17 cellular contexts compared by ENCODE assay signal in genomic region chr9:5447337-5447736, GRCh38. TPM values are rescaled to one million over a fixed set of nuclear protein-coding genes. Genes with fewer than 3 reads are reported as not detected.
A peak's percentile ranks its signal among the peaks of the same experiment; 100 is the strongest.
DNase-seq lines count a peak whose midpoint lies in the region; ATAC-seq and TF ChIP-seq lines count a peak whose summit lies in the region.
"Had no signal": no experiment of that assay in that cellular context is flagged by ENCODE, and none has a peak within 500 bp of the region (broad histone marks: within the 10 kb centered on the region; RNA-seq: fewer than 3 reads in every experiment).

No MANE protein-coding gene starts in this region.

- H3K36me3 ChIP-seq in osteoblast (ENCODE audit: insufficient read depth, low read length), result no peaks in the 10 kb centered on the region
- H3K36me3 ChIP-seq: gastroesophageal sphincter, pancreas, thyroid gland had no signal

- H3K4me2 ChIP-seq in osteoblast (ENCODE audit: insufficient read depth, low read length), result no peak overlapping the region

- H3K27ac Mint-ChIP-seq in natural killer cell treated with Interleukin-12 subunit alpha and Interleukin-12 subunit beta and Interleukin-15 and Interleukin-18, amount 100 ng/mL, for 72 hours, result peak overlapping the region; percentile 96 to 100
- H3K27ac Mint-ChIP-seq in natural killer cell, result peak overlapping the region in 1 of 2 donors; percentile 12
- peak overlapping the region; percentile 47 for H3K27ac Mint-ChIP-seq in activated naive CD8-positive, alpha-beta T cell treated with anti-CD3 and anti-CD28 coated beads, Interleukin-2, amount 10 ng/mL, durations not matched to agents 7 days and 5 days
- H3K27ac Mint-ChIP-seq: memory B cell had no signal

- peak in 1 of 2 donors; percentile 28 for ATAC-seq in natural killer cell treated with Interleukin-12 subunit alpha and Interleukin-12 subunit beta and Interleukin-15 and Interleukin-18, amount 100 ng/mL, for 72 hours
- ATAC-seq in natural killer cell, result no peak
- no peak for ATAC-seq in activated naive CD8-positive, alpha-beta T cell treated with anti-CD3 and anti-CD28 coated beads, Interleukin-2, amount 10 ng/mL, durations not matched to agents 7 days and 5 days (ENCODE audit: low read depth)
- ATAC-seq: gastroesophageal sphincter; pancreas; sciatic nerve; stimulated activated memory B cell treated with anti-CD40 and anti-IgM and Interleukin-4, amounts not matched to agents 10 μg/mL and 1 μg/mL and 100 μg/mL, for 72 hours had no signal

- H3K27me3 ChIP-seq in osteoblast (ENCODE audit: insufficient read depth, low read length), result no peaks in the 10 kb centered on the region
- H3K27me3 ChIP-seq: gastroesophageal sphincter, pancreas, thyroid gland had no signal

- H3K9me3 Mint-ChIP-seq in natural killer cell treated with Interleukin-12 subunit alpha and Interleukin-12 subunit beta and Interleukin-15 and Interleukin-18, amount 100 ng/mL, for 72 hours, result peaks cover 3% of the 10 kb centered on the region
- no peaks in the 10 kb centered on the region for H3K9me3 Mint-ChIP-seq in natural killer cell
- H3K9me3 Mint-ChIP-seq in activated naive CD8-positive, alpha-beta T cell treated with anti-CD3 and anti-CD28 coated beads, Interleukin-2, amount 10 ng/mL, durations not matched to agents 7 days and 5 days, result no peaks in the 10 kb centered on the region
- H3K9me3 Mint-ChIP-seq: memory B cell; naive B cell; stimulated activated memory B cell treated with anti-CD40 and anti-IgM and Interleukin-4, amounts not matched to agents 10 μg/mL and 1 μg/mL and 100 μg/mL, for 72 hours had no signal

- peaks cover 63 to 66% of the 10 kb centered on the region in 2 donors for H3K4me1 Mint-ChIP-seq in natural killer cell treated with Interleukin-12 subunit alpha and Interleukin-12 subunit beta and Interleukin-15 and Interleukin-18, amount 100 ng/mL, for 72 hours (ENCODE audit: low read depth in 2 of 2)
- H3K4me1 Mint-ChIP-seq in natural killer cell, result peaks cover 27 to 32% of the 10 kb centered on the region in 2 donors
- peaks cover 42% of the 10 kb centered on the region for H3K4me1 Mint-ChIP-seq in activated naive CD8-positive, alpha-beta T cell treated with anti-CD3 and anti-CD28 coated beads, Interleukin-2, amount 10 ng/mL, durations not matched to agents 7 days and 5 days

- H3K36me3 Mint-ChIP-seq in natural killer cell treated with Interleukin-12 subunit alpha and Interleukin-12 subunit beta and Interleukin-15 and Interleukin-18, amount 100 ng/mL, for 72 hours, result peaks cover 11% of the 10 kb centered on the region
- H3K36me3 Mint-ChIP-seq in natural killer cell, result no peaks in the 10 kb centered on the region
- H3K36me3 Mint-ChIP-seq in activated naive CD8-positive, alpha-beta T cell treated with anti-CD3 and anti-CD28 coated beads, Interleukin-2, amount 10 ng/mL, durations not matched to agents 7 days and 5 days, result no peaks in the 10 kb centered on the region
- H3K36me3 Mint-ChIP-seq: memory B cell, naive B cell had no signal

- H3K27ac ChIP-seq in osteoblast (ENCODE audit: low read depth, low read length), result no peak overlapping the region
- H3K27ac ChIP-seq: gastroesophageal sphincter, pancreas, thyroid gland had no signal

- TF ChIP-seq POLR2A in erythroblast (IDR thresholded peaks at IDR 0.05; ENCODE audit: low read length), result no peak

- peaks cover 21% of the 10 kb centered on the region for H3K4me1 ChIP-seq in osteoblast (ENCODE audit: insufficient read depth, low read length)

- H3K4me3 ChIP-seq in osteoblast (ENCODE audit: insufficient read depth, low read length), result no peak overlapping the region
- H3K4me3 ChIP-seq: gastroesophageal sphincter, pancreas, thyroid gland had no signal

- H3K9me3 ChIP-seq in osteoblast (ENCODE audit: low read depth, low read length), result no peaks in the 10 kb centered on the region
- H3K9me3 ChIP-seq: gastroesophageal sphincter, thyroid gland had no signal

- H2AFZ ChIP-seq in osteoblast (ENCODE audit: low read length), result no peak overlapping the region

- no peak for TF ChIP-seq CTCF in natural killer cell (IDR thresholded peaks at IDR 0.05)
- no peak for TF ChIP-seq CTCF in osteoblast (IDR thresholded peaks at IDR 0.05; ENCODE audit: extremely low read depth, low read depth, low read length)

- no peaks in the 10 kb centered on the region for H4K20me1 ChIP-seq in osteoblast (ENCODE audit: insufficient read depth, low read length)

- no peaks in the 10 kb centered on the region for H3K27me3 Mint-ChIP-seq in natural killer cell treated with Interleukin-12 subunit alpha and Interleukin-12 subunit beta and Interleukin-15 and Interleukin-18, amount 100 ng/mL, for 72 hours
- peaks cover 0 to 4% of the 10 kb centered on the region in 2 donors for H3K27me3 Mint-ChIP-seq in natural killer cell (ENCODE audit: low read depth in 2 of 2)
- no peaks in the 10 kb centered on the region for H3K27me3 Mint-ChIP-seq in activated naive CD8-positive, alpha-beta T cell treated with anti-CD3 and anti-CD28 coated beads, Interleukin-2, amount 10 ng/mL, durations not matched to agents 7 days and 5 days
- H3K27me3 Mint-ChIP-seq: memory B cell; naive B cell; stimulated activated memory B cell treated with anti-CD40 and anti-IgM and Interleukin-4, amounts not matched to agents 10 μg/mL and 1 μg/mL and 100 μg/mL, for 72 hours had no signal

- POLR2A ChIA-PET in activated naive CD8-positive, alpha-beta T cell treated with anti-CD3 and anti-CD28 coated beads, Interleukin-2, amount 10 ng/mL, durations not matched to agents 7 days and 5 days (lab: Charles Lee), result no interaction called here

- H3K79me2 ChIP-seq in osteoblast (ENCODE audit: insufficient read depth, low read length), result peaks cover 14% of the 10 kb centered on the region

- no peak for DNase-seq in natural killer cell treated with Interleukin-12 subunit alpha and Interleukin-12 subunit beta and Interleukin-15 and Interleukin-18, amount 100 ng/mL, for 72 hours (ENCODE audit: low spot score)
- DNase-seq in natural killer cell (no peak), RKO (ENCODE audit: low spot score) (peak; percentile 45), erythroblast (lab: John Stamatoyannopoulos, UW) (no peak), cerebellar cortex (ENCODE audit: low spot score) (no peak), osteoblast (ENCODE audit: insufficient read length, low spot score, missing footprints) (no peak)
- DNase-seq in activated naive CD8-positive, alpha-beta T cell treated with anti-CD3 and anti-CD28 coated beads, Interleukin-2, amount 10 ng/mL, durations not matched to agents 7 days and 5 days, result no peak
- DNase-seq: naive B cell, NCI-H1048, NCI-H2029 treated with DMSO at 0.1 percent for 48 hours, NCI-H446 treated with DMSO at 0.1 percent for 48 hours, pancreas, thyroid gland had no signal

- intact Hi-C loops in natural killer cell (cut with micrococcal nuclease), result no loop called here

- peak overlapping the region; percentile 71 for H3K4me3 Mint-ChIP-seq in natural killer cell treated with Interleukin-12 subunit alpha and Interleukin-12 subunit beta and Interleukin-15 and Interleukin-18, amount 100 ng/mL, for 72 hours
- H3K4me3 Mint-ChIP-seq in natural killer cell, result no peak overlapping the region
- peak overlapping the region; percentile 1 for H3K4me3 Mint-ChIP-seq in activated naive CD8-positive, alpha-beta T cell treated with anti-CD3 and anti-CD28 coated beads, Interleukin-2, amount 10 ng/mL, durations not matched to agents 7 days and 5 days
- H3K4me3 Mint-ChIP-seq: memory B cell; stimulated activated memory B cell treated with anti-CD40 and anti-IgM and Interleukin-4, amounts not matched to agents 10 μg/mL and 1 μg/mL and 100 μg/mL, for 72 hours had no signal

RNA-seq across cellular contexts. Expression of gene CD274, which starts 3.0 kb away (rescaled TPM):
- 100 to 1,000 TPM in 1 of 2 donors, 10 to 100 TPM in 1; 97.1 to 242 TPM for total RNA-seq in natural killer cell treated with Interleukin-12 subunit alpha and Interleukin-12 subunit beta and Interleukin-15 and Interleukin-18, amount 100 ng/mL, for 72 hours
- total RNA-seq in natural killer cell (1 to 10 TPM; 4.9 to 7.2 (median 6.0) TPM), osteoblast (0.72 and 1.5 TPM in 2 replicates)
- total RNA-seq in activated naive CD8-positive, alpha-beta T cell treated with anti-CD3 and anti-CD28 coated beads, Interleukin-2, amount 10 ng/mL, durations not matched to agents 7 days and 5 days, result 1 to 10 TPM; 6.8 to 9.8 TPM

RNA-seq across cellular contexts. Expression of gene PLGRKT, which starts 9.6 kb away (rescaled TPM):
- 10 to 100 TPM; 30.7 to 47.4 TPM for total RNA-seq in natural killer cell treated with Interleukin-12 subunit alpha and Interleukin-12 subunit beta and Interleukin-15 and Interleukin-18, amount 100 ng/mL, for 72 hours
- total RNA-seq in natural killer cell (10 to 100 TPM; 14.7 to 17.8 (median 17.3) TPM), osteoblast (15.6 and 18.3 TPM in 2 replicates)
- 10 to 100 TPM; 25.5 to 27.0 TPM for total RNA-seq in activated naive CD8-positive, alpha-beta T cell treated with anti-CD3 and anti-CD28 coated beads, Interleukin-2, amount 10 ng/mL, durations not matched to agents 7 days and 5 days

Comparison
In these comparisons a context has a peak if more than half of its experiments do, and no peak if none do; other contexts are left out.
1. RNA of gene CD274, which starts 3.0 kb away (total RNA-seq): 97.1 to 242 TPM in natural killer cell treated with Interleukin-12 subunit alpha and Interleukin-12 subunit beta and Interleukin-15 and Interleukin-18, amount 100 ng/mL, for 72 hours; 6.8 to 9.8 TPM in activated naive CD8-positive, alpha-beta T cell treated with anti-CD3 and anti-CD28 coated beads, Interleukin-2, amount 10 ng/mL, durations not matched to agents 7 days and 5 days, 4.9 to 7.2 TPM in natural killer cell and 0.72 to 1.5 TPM in osteoblast; every median in the first group is over 4 times any median in the second.